In genomic region chr11:66068923-66069714, GRCh38 we compare ENCODE assay signal across 1 cellular context.
TF ChIP-seq lines count a peak whose summit lies in the region.

No MANE protein-coding gene starts in this region.

TF ChIP-seq in HepG2, 621 proteins besides CTCF, POLR2A, EP300 and RAD21:
- TF ChIP-seq ZMYM4 (CRISPR knock-in tag; IDR thresholded peaks at IDR 0.05) (no peak), MBD4 (IDR thresholded peaks at IDR 0.05; ENCODE audit: borderline replicate concordance, low read length) (no peak), FOXK1 (CRISPR knock-in tag; IDR thresholded peaks at IDR 0.05; ENCODE audit: borderline replicate concordance, low read depth) (no peak), GFI1 (CRISPR knock-in tag; IDR thresholded peaks at IDR 0.05; ENCODE audit: borderline replicate concordance) (0 out of 2 replicates have a peak, but pooled peaks have one; percentile 1), KDM5B (CRISPR knock-in tag; IDR thresholded peaks at IDR 0.05; ENCODE audit: borderline replicate concordance) (peak; percentile 15; the same call in 1 of the 2 replicates), ZNF883 (CRISPR knock-in tag; IDR thresholded peaks at IDR 0.05; ENCODE audit: not compliant biosample characterization) (no peak), ZNF746 (CRISPR knock-in tag; IDR thresholded peaks at IDR 0.05) (no peak), RFXANK (CRISPR knock-in tag; IDR thresholded peaks at IDR 0.05) (no peak), TSC22D2 (CRISPR knock-in tag; IDR thresholded peaks at IDR 0.05; ENCODE audit: borderline replicate concordance) (no peak), ESRRA (CRISPR knock-in tag; IDR thresholded peaks at IDR 0.05; ENCODE audit: low read depth) (0 out of 2 replicates have a peak, but pooled peaks have one; percentile 24), HDAC6 (IDR thresholded peaks at IDR 0.05; ENCODE audit: low read depth, low read length) (no peak), POLR2AphosphoS5 (IDR thresholded peaks at IDR 0.05; ENCODE audit: low read depth, low read length) (0 out of 2 replicates have a peak, but pooled peaks have one; percentile 2), HOXD1 (CRISPR knock-in tag; IDR thresholded peaks at IDR 0.05) (0 out of 2 replicates have a peak, but pooled peaks have one; percentile 35), SP4 (CRISPR knock-in tag; IDR thresholded peaks at IDR 0.05) (0 out of 2 replicates have a peak, but pooled peaks have one; percentile 39), MTA1 (CRISPR knock-in tag; IDR thresholded peaks at IDR 0.05; ENCODE audit: borderline replicate concordance) (0 out of 2 replicates have a peak, but pooled peaks have one; percentile 6), PHF21A (CRISPR knock-in tag; IDR thresholded peaks at IDR 0.05) (0 out of 2 replicates have a peak, but pooled peaks have one; percentile 11), ZNF672 (CRISPR knock-in tag; IDR thresholded peaks at IDR 0.05) (no peak), HNRNPLL (IDR thresholded peaks at IDR 0.05; ENCODE audit: low read depth, low read length, poor library complexity, severe bottlenecking) (no peak), ZNF207 (IDR thresholded peaks at IDR 0.05; ENCODE audit: borderline replicate concordance) (no peak), FOXO4 (CRISPR knock-in tag; conservative IDR thresholded peaks at IDR 0.05) (0 out of 2 replicates have a peak, but pooled peaks have one; percentile 19), MEF2D (CRISPR knock-in tag; IDR thresholded peaks at IDR 0.05) (0 out of 2 replicates have a peak, but pooled peaks have one; percentile 28), ZSCAN29 (CRISPR knock-in tag; conservative IDR thresholded peaks at IDR 0.05) (no peak), ZNF121 (CRISPR knock-in tag; IDR thresholded peaks at IDR 0.05) (0 out of 2 replicates have a peak, but pooled peaks have one; percentile 22), ZNF776 (CRISPR knock-in tag; IDR thresholded peaks at IDR 0.05) (0 out of 2 replicates have a peak, but pooled peaks have one; percentile 14), TBX2 (CRISPR knock-in tag; IDR thresholded peaks at IDR 0.05; ENCODE audit: borderline replicate concordance) (0 out of 2 replicates have a peak, but pooled peaks have one; percentile 5)
- TF ChIP-seq, protein P1, sequence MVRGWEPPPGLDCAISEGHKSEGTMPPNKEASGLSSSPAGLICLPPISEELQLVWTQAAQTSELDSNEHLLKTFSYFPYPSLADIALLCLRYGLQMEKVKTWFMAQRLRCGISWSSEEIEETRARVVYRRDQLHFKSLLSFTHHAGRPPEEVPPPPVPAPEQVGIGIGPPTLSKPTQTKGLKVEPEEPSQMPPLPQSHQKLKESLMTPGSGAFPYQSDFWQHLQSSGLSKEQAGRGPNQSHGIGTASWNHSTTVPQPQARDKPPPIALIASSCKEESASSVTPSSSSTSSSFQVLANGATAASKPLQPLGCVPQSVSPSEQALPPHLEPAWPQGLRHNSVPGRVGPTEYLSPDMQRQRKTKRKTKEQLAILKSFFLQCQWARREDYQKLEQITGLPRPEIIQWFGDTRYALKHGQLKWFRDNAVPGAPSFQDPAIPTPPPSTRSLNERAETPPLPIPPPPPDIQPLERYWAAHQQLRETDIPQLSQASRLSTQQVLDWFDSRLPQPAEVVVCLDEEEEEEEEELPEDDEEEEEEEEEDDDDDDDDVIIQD (CRISPR knock-in tag; IDR thresholded peaks at IDR 0.05; ENCODE audit: low read depth) = no peak
- TF ChIP-seq, protein P2, sequence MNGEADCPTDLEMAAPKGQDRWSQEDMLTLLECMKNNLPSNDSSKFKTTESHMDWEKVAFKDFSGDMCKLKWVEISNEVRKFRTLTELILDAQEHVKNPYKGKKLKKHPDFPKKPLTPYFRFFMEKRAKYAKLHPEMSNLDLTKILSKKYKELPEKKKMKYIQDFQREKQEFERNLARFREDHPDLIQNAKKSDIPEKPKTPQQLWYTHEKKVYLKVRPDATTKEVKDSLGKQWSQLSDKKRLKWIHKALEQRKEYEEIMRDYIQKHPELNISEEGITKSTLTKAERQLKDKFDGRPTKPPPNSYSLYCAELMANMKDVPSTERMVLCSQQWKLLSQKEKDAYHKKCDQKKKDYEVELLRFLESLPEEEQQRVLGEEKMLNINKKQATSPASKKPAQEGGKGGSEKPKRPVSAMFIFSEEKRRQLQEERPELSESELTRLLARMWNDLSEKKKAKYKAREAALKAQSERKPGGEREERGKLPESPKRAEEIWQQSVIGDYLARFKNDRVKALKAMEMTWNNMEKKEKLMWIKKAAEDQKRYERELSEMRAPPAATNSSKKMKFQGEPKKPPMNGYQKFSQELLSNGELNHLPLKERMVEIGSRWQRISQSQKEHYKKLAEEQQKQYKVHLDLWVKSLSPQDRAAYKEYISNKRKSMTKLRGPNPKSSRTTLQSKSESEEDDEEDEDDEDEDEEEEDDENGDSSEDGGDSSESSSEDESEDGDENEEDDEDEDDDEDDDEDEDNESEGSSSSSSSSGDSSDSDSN (CRISPR knock-in tag; IDR thresholded peaks at IDR 0.05) = 0 out of 2 replicates have a peak, but pooled peaks have one; percentile 21
- TF ChIP-seq, protein P3, sequence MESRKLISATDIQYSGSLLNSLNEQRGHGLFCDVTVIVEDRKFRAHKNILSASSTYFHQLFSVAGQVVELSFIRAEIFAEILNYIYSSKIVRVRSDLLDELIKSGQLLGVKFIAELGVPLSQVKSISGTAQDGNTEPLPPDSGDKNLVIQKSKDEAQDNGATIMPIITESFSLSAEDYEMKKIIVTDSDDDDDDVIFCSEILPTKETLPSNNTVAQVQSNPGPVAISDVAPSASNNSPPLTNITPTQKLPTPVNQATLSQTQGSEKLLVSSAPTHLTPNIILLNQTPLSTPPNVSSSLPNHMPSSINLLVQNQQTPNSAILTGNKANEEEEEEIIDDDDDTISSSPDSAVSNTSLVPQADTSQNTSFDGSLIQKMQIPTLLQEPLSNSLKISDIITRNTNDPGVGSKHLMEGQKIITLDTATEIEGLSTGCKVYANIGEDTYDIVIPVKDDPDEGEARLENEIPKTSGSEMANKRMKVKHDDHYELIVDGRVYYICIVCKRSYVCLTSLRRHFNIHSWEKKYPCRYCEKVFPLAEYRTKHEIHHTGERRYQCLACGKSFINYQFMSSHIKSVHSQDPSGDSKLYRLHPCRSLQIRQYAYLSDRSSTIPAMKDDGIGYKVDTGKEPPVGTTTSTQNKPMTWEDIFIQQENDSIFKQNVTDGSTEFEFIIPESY (CRISPR knock-in tag; IDR thresholded peaks at IDR 0.05) = peak; percentile 96
- TF ChIP-seq, protein P4, sequence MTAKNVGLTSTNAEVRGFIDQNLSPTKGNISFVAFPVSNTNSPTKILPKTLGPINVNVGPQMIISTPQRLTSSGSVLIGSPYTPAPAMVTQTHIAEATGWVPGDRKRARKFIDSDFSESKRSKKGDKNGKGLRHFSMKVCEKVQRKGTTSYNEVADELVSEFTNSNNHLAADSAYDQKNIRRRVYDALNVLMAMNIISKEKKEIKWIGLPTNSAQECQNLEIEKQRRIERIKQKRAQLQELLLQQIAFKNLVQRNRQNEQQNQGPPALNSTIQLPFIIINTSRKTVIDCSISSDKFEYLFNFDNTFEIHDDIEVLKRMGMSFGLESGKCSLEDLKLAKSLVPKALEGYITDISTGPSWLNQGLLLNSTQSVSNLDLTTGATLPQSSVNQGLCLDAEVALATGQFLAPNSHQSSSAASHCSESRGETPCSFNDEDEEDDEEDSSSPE (CRISPR knock-in tag; IDR thresholded peaks at IDR 0.05) = no peak
- TF ChIP-seq, protein P5, sequence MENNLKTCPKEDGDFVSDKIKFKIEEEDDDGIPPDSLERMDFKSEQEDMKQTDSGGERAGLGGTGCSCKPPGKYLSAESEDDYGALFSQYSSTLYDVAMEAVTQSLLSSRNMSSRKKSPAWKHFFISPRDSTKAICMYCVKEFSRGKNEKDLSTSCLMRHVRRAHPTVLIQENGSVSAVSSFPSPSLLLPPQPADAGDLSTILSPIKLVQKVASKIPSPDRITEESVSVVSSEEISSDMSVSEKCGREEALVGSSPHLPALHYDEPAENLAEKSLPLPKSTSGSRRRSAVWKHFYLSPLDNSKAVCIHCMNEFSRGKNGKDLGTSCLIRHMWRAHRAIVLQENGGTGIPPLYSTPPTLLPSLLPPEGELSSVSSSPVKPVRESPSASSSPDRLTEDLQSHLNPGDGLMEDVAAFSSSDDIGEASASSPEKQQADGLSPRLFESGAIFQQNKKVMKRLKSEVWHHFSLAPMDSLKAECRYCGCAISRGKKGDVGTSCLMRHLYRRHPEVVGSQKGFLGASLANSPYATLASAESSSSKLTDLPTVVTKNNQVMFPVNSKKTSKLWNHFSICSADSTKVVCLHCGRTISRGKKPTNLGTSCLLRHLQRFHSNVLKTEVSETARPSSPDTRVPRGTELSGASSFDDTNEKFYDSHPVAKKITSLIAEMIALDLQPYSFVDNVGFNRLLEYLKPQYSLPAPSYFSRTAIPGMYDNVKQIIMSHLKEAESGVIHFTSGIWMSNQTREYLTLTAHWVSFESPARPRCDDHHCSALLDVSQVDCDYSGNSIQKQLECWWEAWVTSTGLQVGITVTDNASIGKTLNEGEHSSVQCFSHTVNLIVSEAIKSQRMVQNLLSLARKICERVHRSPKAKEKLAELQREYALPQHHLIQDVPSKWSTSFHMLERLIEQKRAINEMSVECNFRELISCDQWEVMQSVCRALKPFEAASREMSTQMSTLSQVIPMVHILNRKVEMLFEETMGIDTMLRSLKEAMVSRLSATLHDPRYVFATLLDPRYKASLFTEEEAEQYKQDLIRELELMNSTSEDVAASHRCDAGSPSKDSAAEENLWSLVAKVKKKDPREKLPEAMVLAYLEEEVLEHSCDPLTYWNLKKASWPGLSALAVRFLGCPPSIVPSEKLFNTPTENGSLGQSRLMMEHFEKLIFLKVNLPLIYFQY (CRISPR knock-in tag; IDR thresholded peaks at IDR 0.05; ENCODE audit: borderline replicate concordance) = no peak
- TF ChIP-seq, protein P6, sequence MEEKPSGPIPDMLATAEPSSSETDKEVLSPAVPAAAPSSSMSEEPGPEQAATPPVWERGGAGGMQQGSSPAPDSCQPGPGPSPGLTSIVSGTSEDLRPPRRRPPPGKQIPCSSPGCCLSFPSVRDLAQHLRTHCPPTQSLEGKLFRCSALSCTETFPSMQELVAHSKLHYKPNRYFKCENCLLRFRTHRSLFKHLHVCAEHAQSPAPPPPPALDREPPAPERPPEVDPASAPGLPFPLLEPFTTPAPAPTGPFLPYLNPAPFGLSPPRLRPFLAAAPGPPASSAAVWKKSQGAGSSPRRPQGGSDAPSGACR (CRISPR knock-in tag; IDR thresholded peaks at IDR 0.05) = no peak
